23 cellular contexts compared by ENCODE assay signal in genomic region chr13:44410328-44410859, GRCh38. TPM values are rescaled to one million over a fixed set of nuclear protein-coding genes. Genes with fewer than 3 reads are reported as not detected.
A peak's percentile ranks its signal among the peaks of the same experiment; 100 is the strongest.
DNase-seq lines count a peak whose midpoint lies in the region; ATAC-seq, FAIRE-seq and TF ChIP-seq lines count a peak whose summit lies in the region.
"Had no signal": no experiment of that assay in that cellular context is flagged by ENCODE, and none has a peak within 500 bp of the region (broad histone marks: within the 10 kb centered on the region; RNA-seq: fewer than 3 reads in every experiment).

No MANE protein-coding gene starts in this region.

- no peaks in the 10 kb centered on the region for H3K9me3 ChIP-seq in K562 (replicated peaks; ENCODE audit: control insufficient read depth, insufficient read depth, low read depth, low read length)
- H3K9me3 ChIP-seq: breast epithelium, right atrium auricular region had no signal

- no peaks in the 10 kb centered on the region for H3K9me1 ChIP-seq in K562 (ENCODE audit: control insufficient read depth, insufficient read depth, low read length)

- BruUV-seq in K562 (replicated peaks; lab: Mats Ljungman, UMichigan), result no TSS peak

- H3K27me3 Mint-ChIP-seq in nephron (ENCODE audit: low read depth), result peaks cover 19% of the 10 kb centered on the region
- H3K27me3 Mint-ChIP-seq: CD4-positive, CD25-positive, alpha-beta regulatory T cell had no signal

- no peak overlapping the region for H3K4me2 ChIP-seq in K562 (ENCODE audit: insufficient read depth, low read length)

- H3K4me3 ChIP-seq in GM06990 (replicated peaks; ENCODE audit: low read depth, low read length) (no peak overlapping the region), K562 (no peak overlapping the region)
- H3K4me3 ChIP-seq: breast epithelium, right atrium auricular region had no signal

- H3K27ac Mint-ChIP-seq in nephron, result peak overlapping the region in 2 of 3 experiments; percentile 13 to 41
- H3K27ac Mint-ChIP-seq: activated B cell treated with CpG ODN at 0.5 μM for 24 hours; activated CD4-positive, alpha-beta memory T cell treated with anti-CD3 and anti-CD28 coated beads for 36 hours; CD4-positive, CD25-positive, alpha-beta regulatory T cell had no signal

- in situ Hi-C loops in K562 (cut with MboI), result no loop called here

- no peaks in the 10 kb centered on the region for H3K36me3 ChIP-seq in GM06990 (ENCODE audit: control insufficient read depth, insufficient read depth, low read length)
- H3K36me3 ChIP-seq in K562 (ENCODE audit: control insufficient read depth, insufficient read depth, low read length), result no peaks in the 10 kb centered on the region
- H3K36me3 ChIP-seq: breast epithelium, right atrium auricular region had no signal

- 40% methylated on average over 6 of the region's 6 CpGs for WGBS in K562 (ENCODE audit: insufficient coverage, low coverage, missing lambda C conversion rate)

- TF ChIP-seq POLR2A in K562 (conservative IDR thresholded peaks at IDR 0.05), result no peak

- no peak overlapping the region for H3K27ac ChIP-seq in 22Rv1
- no peak overlapping the region for H3K27ac ChIP-seq in K562 (ENCODE audit: extremely low read depth, low read depth, low read length)
- H3K27ac ChIP-seq: breast epithelium, right atrium auricular region had no signal

- H3K9me3 Mint-ChIP-seq in nephron, result no peaks in the 10 kb centered on the region
- H3K9me3 Mint-ChIP-seq: activated B cell treated with CpG ODN at 0.5 μM for 24 hours; activated CD4-positive, alpha-beta memory T cell treated with anti-CD3 and anti-CD28 coated beads for 36 hours; CD4-positive, CD25-positive, alpha-beta regulatory T cell had no signal

- no peak overlapping the region for H3K9ac ChIP-seq in K562 (ENCODE audit: insufficient read depth in 1 of 2, low read depth in 2 of 2, low read length in 2 of 2)

- no peak for TF ChIP-seq EP300 in K562 (IDR thresholded peaks at IDR 0.05; ENCODE audit: low read length)

- no peak for FAIRE-seq in K562 (lab: Jason Lieb, UNC)
- FAIRE-seq: GM12891 had no signal

- intact Hi-C loops in K562 (cut with micrococcal nuclease), result no loop called here

- no peak overlapping the region for H2AFZ ChIP-seq in K562 (ENCODE audit: low read depth, low read length)

- H3K4me1 ChIP-seq in K562 (replicated peaks in 1 of 2; ENCODE audit: control insufficient read depth in 2 of 2, insufficient read depth in 2 of 2, low read length in 2 of 2), result peaks cover 8 to 10% of the 10 kb centered on the region in 2 experiments; a peak in 4 of 5 replicates
- H3K4me1 ChIP-seq: breast epithelium, right atrium auricular region had no signal

- TF ChIP-seq CTCF in 22Rv1 (IDR thresholded peaks at IDR 0.05) (0 out of 2 replicates have a peak, but pooled peaks have one; percentile 7), GM06990 (IDR thresholded peaks at IDR 0.05; ENCODE audit: insufficient read depth, low read length, poor library complexity, severe bottlenecking) (peak; percentile 17), K562 (IDR thresholded peaks at IDR 0.05 in 2 of 3, conservative IDR thresholded peaks at IDR 0.05 in 1 of 3; ENCODE audit: insufficient read depth in 2 of 3, low read depth in 1 of 3, low read length in 3 of 3) (peak in 2 of 3 experiments; percentile 8 to 28; a peak in 1 of 6 replicates), nephron (IDR thresholded peaks at IDR 0.05; ENCODE audit: unreplicated experiment in 3 of 3) (no peak)

- no peak for DNase-seq in GM06990 (ENCODE audit: extremely low read depth, insufficient read length)
- DNase-seq in K562 (ENCODE audit: extremely low read depth in 1 of 4, low spot score in 3 of 4), result no peak
- no peak for DNase-seq in GM03348 (ENCODE audit: low spot score)
- no peak for DNase-seq in nucleus accumbens (lab: John Stamatoyannopoulos, UW)
- DNase-seq in activated CD8-positive, alpha-beta memory T cell treated with anti-CD3 and anti-CD28 coated beads, Interleukin-2, amount 50 U/mL, for 4 hours, result no peak
- DNase-seq: activated B cell treated with CpG ODN at 0.5 μM for 24 hours; activated CD4-positive, alpha-beta memory T cell treated with anti-CD3 and anti-CD28 coated beads for 36 hours; activated gamma-delta T cell; activated T-cell treated with anti-CD3 and anti-CD28 coated beads for 4 hours; CD4-positive, CD25-positive, alpha-beta regulatory T cell; cortex of kidney; GDM1; IMR-90; mammary epithelial cell; NCI-H526 treated with DMSO at 0.1 percent for 48 hours; T1000 had no signal

- CTCF ChIA-PET in K562 (lab: Yijun Ruan, JAX; ENCODE audit: low intra/inter-chr PET ratio), result no interaction called here

- peaks cover 24% of the 10 kb centered on the region for H3K4me1 Mint-ChIP-seq in nephron
- H3K4me1 Mint-ChIP-seq: activated B cell treated with CpG ODN at 0.5 μM for 24 hours; CD4-positive, CD25-positive, alpha-beta regulatory T cell had no signal

- no peaks in the 10 kb centered on the region for H3K79me2 ChIP-seq in K562 (ENCODE audit: control insufficient read depth, insufficient read depth, low read length)

- H3K4me3 Mint-ChIP-seq in nephron, result no peak overlapping the region
- H3K4me3 Mint-ChIP-seq: activated B cell treated with CpG ODN at 0.5 μM for 24 hours; activated CD4-positive, alpha-beta memory T cell treated with anti-CD3 and anti-CD28 coated beads for 36 hours; CD4-positive, CD25-positive, alpha-beta regulatory T cell had no signal

- POLR2A ChIA-PET in K562 (lab: Yijun Ruan, JAX), result no interaction called here

- H4K20me1 ChIP-seq in K562 (replicated peaks; ENCODE audit: control insufficient read depth, insufficient read depth, low read length), result no peaks in the 10 kb centered on the region

- no peaks in the 10 kb centered on the region; the same call in none of the 2 replicates for H3K27me3 ChIP-seq in GM06990 (replicated peaks; ENCODE audit: control insufficient read depth, insufficient read depth, low read length)
- no peaks in the 10 kb centered on the region; a peak in 1 of 5 replicates for H3K27me3 ChIP-seq in K562 (ENCODE audit: control insufficient read depth in 2 of 2, insufficient read depth in 2 of 2, low read length in 2 of 2)
- H3K27me3 ChIP-seq: breast epithelium, right atrium auricular region had no signal

- no peaks in the 10 kb centered on the region for H3K36me3 Mint-ChIP-seq in nephron (ENCODE audit: low read depth)
- H3K36me3 Mint-ChIP-seq: activated CD4-positive, alpha-beta memory T cell treated with anti-CD3 and anti-CD28 coated beads for 36 hours; CD4-positive, CD25-positive, alpha-beta regulatory T cell had no signal

- no peak for TF ChIP-seq RAD21 in K562 (CRISPR knock-in tag; conservative IDR thresholded peaks at IDR 0.05 in 1 of 2, IDR thresholded peaks at IDR 0.05 in 1 of 2)

- ATAC-seq in K562, result peak; percentile 63
- ATAC-seq in HG03196 (IDR thresholded peaks at IDR 0.05; ENCODE audit: unreplicated experiment), result no peak
- ATAC-seq: Right ventricle myocardium inferior had no signal

TF ChIP-seq in K562, 482 proteins besides CTCF, POLR2A, EP300 and RAD21 (continues in another document):
- no peak for TF ChIP-seq THAP12 (CRISPR knock-in tag; IDR thresholded peaks at IDR 0.05)
- no peak for TF ChIP-seq ZNF76 (CRISPR knock-in tag; IDR thresholded peaks at IDR 0.05; ENCODE audit: borderline replicate concordance)
- TF ChIP-seq, protein P1, sequence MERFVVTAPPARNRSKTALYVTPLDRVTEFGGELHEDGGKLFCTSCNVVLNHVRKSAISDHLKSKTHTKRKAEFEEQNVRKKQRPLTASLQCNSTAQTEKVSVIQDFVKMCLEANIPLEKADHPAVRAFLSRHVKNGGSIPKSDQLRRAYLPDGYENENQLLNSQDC (CRISPR knock-in tag; IDR thresholded peaks at IDR 0.05), result no peak
- no peak for TF ChIP-seq RNF2 (IDR thresholded peaks at IDR 0.05)
- TF ChIP-seq IRF2 (CRISPR knock-in tag; IDR thresholded peaks at IDR 0.05), result no peak
- no peak for TF ChIP-seq ZNF354B (CRISPR knock-in tag; IDR thresholded peaks at IDR 0.05)
- no peak for TF ChIP-seq CREBBP (IDR thresholded peaks at IDR 0.05; ENCODE audit: low read depth, low read length)
- TF ChIP-seq ZNF24 (IDR thresholded peaks at IDR 0.05), result no peak
- no peak for TF ChIP-seq CHD2 (IDR thresholded peaks at IDR 0.05; ENCODE audit: low read depth, low read length)
- no peak for TF ChIP-seq DDX20 (tag; IDR thresholded peaks at IDR 0.05; ENCODE audit: low read depth)

RNA-seq across cellular contexts. Expression of gene SERP2, which starts 36.8 kb away (rescaled TPM):
- not detected in 2 replicates for total RNA-seq in K562 (2011; cell fraction: chromatin; rRNA removed; ENCODE audit: low replicate concordance)
- not detected in 2 replicates for total RNA-seq in K562 (2011; cell fraction: nucleolus; rRNA removed)
- not detected in 2 replicates for total RNA-seq in K562 (2011; cell fraction: nucleoplasm; rRNA removed)
- not detected in 2 replicates for total RNA-seq in K562 (2014; rRNA removed)
- total RNA-seq in K562 (2014; rRNA removed; fragmentation: Illumina TruSeq; extraction: Trizol), result not detected in 2 replicates
- total RNA-seq in K562 (2015; rRNA removed; fragmentation: Illumina TruSeq; extraction: Trizol), result not detected in 2 replicates
- not detected in 2 replicates for total RNA-seq in K562 (2021)
- not detected in 2 replicates for polyA plus RNA-seq in K562 (2011; rRNA removed)
- polyA plus RNA-seq in K562 (2011; cell fraction: cytosol; rRNA removed), result not detected in 2 replicates
- not detected in 2 replicates for polyA plus RNA-seq in K562 (2011; cell fraction: nucleus; rRNA removed)
- polyA plus RNA-seq in K562 (2012), result not detected in 2 replicates
- not detected in 2 replicates for polyA plus RNA-seq in K562 (2014; fragmentation: Illumina TruSeq; extraction: Trizol)
- not detected for polyA plus RNA-seq in K562 (2014; fragmentation: Nextera tagmentation; extraction: Ambion mirVana)
- 0.13 TPM in 1 of 2 replicates, not detected in the other for polyA plus RNA-seq in K562 (2014; rRNA removed)
- polyA minus RNA-seq in K562 (2011; rRNA and poly(A)+ RNA removed), result not detected in 2 replicates
- not detected in 2 replicates for polyA minus RNA-seq in K562 (2011; cell fraction: cytosol; rRNA and poly(A)+ RNA removed)
- not detected in 2 replicates for polyA minus RNA-seq in K562 (2011; cell fraction: nucleus; rRNA and poly(A)+ RNA removed)
- total RNA-seq: activated CD4-positive, alpha-beta memory T cell treated with anti-CD3 and anti-CD28 coated beads for 36 hours; CD4-positive, CD25-positive, alpha-beta regulatory T cell had no signal

Comparison
In these comparisons a context has a peak if more than half of its experiments do, and no peak if none do; other contexts are left out.
1. CTCF ChIP-seq: peak in 22Rv1 (single experiment), GM06990 (single experiment) and K562 (2 of 3); none in nephron (0 of 3).